Comparison of ENCODE assay signal across 9 cellular contexts in genomic region chr16:74275031-74275636, GRCh38. TPM values are rescaled to one million over a fixed set of nuclear protein-coding genes. Genes with fewer than 3 reads are reported as not detected.
DNase-seq lines count a peak whose midpoint lies in the region; ATAC-seq and TF ChIP-seq lines count a peak whose summit lies in the region.
"Had no signal": no experiment of that assay in that cellular context is flagged by ENCODE, and none has a peak within 500 bp of the region (broad histone marks: within the 10 kb centered on the region; RNA-seq: fewer than 3 reads in every experiment).

No MANE protein-coding gene starts in this region.

- no peaks in the 10 kb centered on the region for H3K79me2 ChIP-seq in PC-3 (ENCODE audit: low read length)

- CTCF ChIA-PET in PC-3 (lab: Charles Lee): interaction anchor here (0.6 to 1.0 kb wide), 2 partner anchors 211 to 239 kb away, joined by 5 read pairs; no protein-coding TSS in a partner anchor

- no peaks in the 10 kb centered on the region for H3K4me1 Mint-ChIP-seq in activated T-cell treated with anti-CD3 and anti-CD28 coated beads, Interleukin-2, amount 50 U/mL, for 72 hours (ENCODE audit: low read depth)

- ATAC-seq in PC-3 (no peak), foreskin keratinocyte (no peak), GM19452 (IDR thresholded peaks at IDR 0.05; ENCODE audit: unreplicated experiment) (no peak)
- ATAC-seq in activated T-cell treated with anti-CD3 and anti-CD28 coated beads, Interleukin-2, amount 50 U/mL, for 72 hours (replicated peaks in 1 of 2): no peak

- H4K20me1 ChIP-seq in PC-3 (ENCODE audit: low read length): no peaks in the 10 kb centered on the region

- H3K27me3 Mint-ChIP-seq in activated T-cell treated with anti-CD3 and anti-CD28 coated beads, Interleukin-2, amount 50 U/mL, for 72 hours (ENCODE audit: low read depth): peaks cover 19% of the 10 kb centered on the region

- in situ Hi-C loops in ACHN (cut with HindIII; ENCODE audit: low pct_ligation_motif_present, low pct_unique_long_range_greater_than_20kb, low sequenced_read_pairs): no loop called here

- POLR2A ChIA-PET in PC-3 (lab: Charles Lee; ENCODE audit: unreplicated experiment): no interaction called here

- H3K9me2 ChIP-seq in PC-3 (replicated peaks; ENCODE audit: low read length): no peaks in the 10 kb centered on the region

- H3K4me1 ChIP-seq in PC-3 (ENCODE audit: insufficient read depth, low read length): no peaks in the 10 kb centered on the region
- no peaks in the 10 kb centered on the region for H3K4me1 ChIP-seq in foreskin keratinocyte

- H3K9me3 ChIP-seq in PC-3 (ENCODE audit: low read length) (no peaks in the 10 kb centered on the region), MG63 (no peaks in the 10 kb centered on the region)

- H3K4me2 ChIP-seq in PC-3 (ENCODE audit: low read length): no peak overlapping the region

- no peak overlapping the region for H3K27ac Mint-ChIP-seq in activated T-cell treated with anti-CD3 and anti-CD28 coated beads, Interleukin-2, amount 50 U/mL, for 72 hours

- DNase-seq in ACHN: peak; percentile 43
- peak; percentile 45 for DNase-seq in PC-3
- no peak for DNase-seq in foreskin keratinocyte
- DNase-seq in activated T-cell treated with anti-CD3 and anti-CD28 coated beads, Interleukin-2, amount 50 U/mL, for 72 hours: no peak
- no peak for DNase-seq in COLO668 (lab: John Stamatoyannopoulos, UW; ENCODE audit: unreplicated experiment)
- DNase-seq in MG63: no peak

- intact Hi-C loops in PC-3 (cut with micrococcal nuclease): loop anchor here (5.0 kb wide), 1 partner anchor 318 kb away; no protein-coding TSS in a partner anchor

- no peak overlapping the region for H3K9ac ChIP-seq in PC-3 (ENCODE audit: low read length)

- peaks cover 0 to 3% of the 10 kb centered on the region in 2 donors for H3K36me3 Mint-ChIP-seq in activated T-cell treated with anti-CD3 and anti-CD28 coated beads, Interleukin-2, amount 50 U/mL, for 72 hours (ENCODE audit: insufficient read depth in 2 of 2)

- no peaks in the 10 kb centered on the region for H3F3A ChIP-seq in PC-3 (ENCODE audit: low read length, unreplicated experiment)

- H3K27ac ChIP-seq in PC-3 (ENCODE audit: low read length) (no peak overlapping the region), foreskin keratinocyte (no peak overlapping the region)
- H3K27ac ChIP-seq: skin epidermis had no signal

- TF ChIP-seq CTCF in GM12872 (IDR thresholded peaks at IDR 0.05; ENCODE audit: insufficient read depth, low read depth, low read length) (peak; percentile 26; the same call in 2 of the 3 replicates), PC-3 (conservative IDR thresholded peaks at IDR 0.05; ENCODE audit: low read depth, low read length) (peak; percentile 64), foreskin keratinocyte (conservative IDR thresholded peaks at IDR 0.05) (peak; percentile 76)

- no peak overlapping the region for H2AFZ ChIP-seq in PC-3 (ENCODE audit: low read length)

- H3K4me3 ChIP-seq in PC-3 (ENCODE audit: low read length) (no peak overlapping the region), MG63 (no peak overlapping the region)
- H3K4me3 ChIP-seq: skin epidermis had no signal

- H3K36me3 ChIP-seq in PC-3 (ENCODE audit: low read depth, low read length) (no peaks in the 10 kb centered on the region), MG63 (no peaks in the 10 kb centered on the region)

- H3K9me3 Mint-ChIP-seq in activated T-cell treated with anti-CD3 and anti-CD28 coated beads, Interleukin-2, amount 50 U/mL, for 72 hours: peaks cover 0 to 2% of the 10 kb centered on the region in 2 donors

- no peak overlapping the region for H3K4me3 Mint-ChIP-seq in activated T-cell treated with anti-CD3 and anti-CD28 coated beads, Interleukin-2, amount 50 U/mL, for 72 hours

- H3K27me3 ChIP-seq in PC-3 (ENCODE audit: low read length): peaks cover 24% of the 10 kb centered on the region; the same call in 1 of the 2 replicates
- H3K27me3 ChIP-seq in foreskin keratinocyte: peaks cover 4% of the 10 kb centered on the region
- no peaks in the 10 kb centered on the region for H3K27me3 ChIP-seq in MG63

- no TSS peak for BruUV-seq in PC-3 (replicated peaks; lab: Mats Ljungman, UMichigan)

RNA-seq across cellular contexts. Expression of gene PSMD7, which starts 21.5 kb away (rescaled TPM):
- total RNA-seq in PC-3 (2014; rRNA removed) (70.3 and 75.3 TPM in 2 replicates), foreskin keratinocyte (107 and 122 TPM in 2 replicates)
- 117 and 134 TPM in 2 replicates for polyA plus RNA-seq in foreskin keratinocyte
- total RNA-seq in activated T-cell treated with anti-CD3 and anti-CD28 coated beads, Interleukin-2, amount 50 U/mL, for 72 hours: 100 to 1,000 TPM; 115 to 125 TPM
- total RNA-seq in MG63 (2014; rRNA removed; shearing (Covaris generic); ENCODE audit: low replicate concordance): 121 and 283 TPM in 2 replicates

Comparison
In these comparisons a context has a peak if more than half of its experiments do, and no peak if none do; other contexts are left out.
1. DNase-seq: peak in ACHN (single experiment) and PC-3 (single experiment); none in foreskin keratinocyte (0 of 2), activated T-cell treated with anti-CD3 and anti-CD28 coated beads, Interleukin-2, amount 50 U/mL, for 72 hours (0 of 2), COLO668 (single experiment) and MG63 (single experiment).
2. CTCF ChIP-seq: peak in every context shown above with its lines; median percentile 76 in foreskin keratinocyte; 64 in PC-3; 26 in GM12872.